In the genomic region with DNA sequence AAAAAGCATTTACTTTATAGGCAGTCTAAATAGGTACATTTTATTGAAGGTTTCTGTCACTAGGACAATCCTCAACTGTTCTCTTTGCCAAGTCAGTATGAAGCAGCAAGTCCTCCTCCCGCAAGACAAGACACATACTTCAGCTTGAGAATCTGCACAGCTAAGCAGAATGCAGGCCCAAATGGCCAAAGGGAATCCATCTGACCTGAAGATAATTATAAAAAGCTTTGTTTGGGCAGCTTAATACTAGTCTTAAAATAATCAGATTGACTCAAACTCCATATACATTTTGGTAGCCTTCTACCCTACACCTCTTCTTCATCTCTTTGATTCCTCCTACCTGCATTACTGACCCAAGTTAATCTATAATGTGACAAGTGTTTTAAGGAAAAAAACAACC, we compare ENCODE assay signal across 16 cellular contexts. TPM values are rescaled to one million over a fixed set of nuclear protein-coding genes. Genes with fewer than 3 reads are reported as not detected.
DNase-seq lines count a peak whose midpoint lies in the region; ATAC-seq and TF ChIP-seq lines count a peak whose summit lies in the region.
"Had no signal": no experiment of that assay in that cellular context is flagged by ENCODE, and none has a peak within 500 bp of the region (broad histone marks: within the 10 kb centered on the region; RNA-seq: fewer than 3 reads in every experiment).

No MANE protein-coding gene starts in this region.

- no peaks in the 10 kb centered on the region for H4K20me1 ChIP-seq in IMR-90 (ENCODE audit: insufficient read depth, low read length)
- no peaks in the 10 kb centered on the region for H4K20me1 ChIP-seq in neural cell (ENCODE audit: insufficient read depth)
- H4K20me1 ChIP-seq in MM.1S (ENCODE audit: insufficient read depth, low read length) = no peaks in the 10 kb centered on the region

- BruUV-seq in IMR-90 (replicated peaks; lab: Mats Ljungman, UMichigan) = no TSS peak

- no peak overlapping the region for H4K8ac ChIP-seq in IMR-90 (ENCODE audit: low read depth in 2 of 2, low read length in 2 of 2)

- H3K79me2 ChIP-seq in neural cell (replicated peaks; ENCODE audit: insufficient read depth, low read length) = peaks cover 12% of the 10 kb centered on the region
- peaks cover 4% of the 10 kb centered on the region; the same call in 1 of the 2 replicates for H3K79me2 ChIP-seq in MM.1S (ENCODE audit: low read length)

- H3K27me3 ChIP-seq in CD4-positive, alpha-beta memory T cell (ENCODE audit: insufficient read depth, low read length) = no peaks in the 10 kb centered on the region
- H3K27me3 ChIP-seq in IMR-90 (ENCODE audit: control insufficient read depth, insufficient read depth, low read length) = no peaks in the 10 kb centered on the region
- H3K27me3 ChIP-seq in neural cell (ENCODE audit: insufficient read depth, low read depth, low read length) = no peaks in the 10 kb centered on the region
- H3K27me3 ChIP-seq in MM.1S (replicated peaks; ENCODE audit: insufficient read depth, low read length) = no peaks in the 10 kb centered on the region
- H3K27me3 ChIP-seq: pancreas, spleen, stomach had no signal

- H3K4me1 ChIP-seq in CD4-positive, alpha-beta memory T cell (ENCODE audit: insufficient read depth, low read length) = peaks cover 36% of the 10 kb centered on the region
- H3K4me1 ChIP-seq in IMR-90 (ENCODE audit: control insufficient read depth, insufficient read depth, low read length) (no peaks in the 10 kb centered on the region), MM.1S (ENCODE audit: low read length) (0 out of 2 replicates have a peak, but pooled peaks cover 4% of the 10 kb centered on the region)

- H3F3A ChIP-seq in neural cell (ENCODE audit: insufficient read depth, low read length, poor library complexity, severe bottlenecking) = no peaks in the 10 kb centered on the region
- H3F3A ChIP-seq in MM.1S (ENCODE audit: insufficient read depth, low read length) = no peaks in the 10 kb centered on the region

- POLR2A ChIA-PET in CD4-positive, alpha-beta memory T cell (lab: Charles Lee; ENCODE audit: partially characterized antibody) = interaction anchor here (1.7 kb wide), 1 partner anchor 9 kb away, joined by 5 read pairs; no protein-coding TSS in a partner anchor
- POLR2A ChIA-PET in IMR-90 (lab: Charles Lee; ENCODE audit: unreplicated experiment) = no interaction called here

- no peaks in the 10 kb centered on the region for H3K9me1 ChIP-seq in IMR-90 (ENCODE audit: insufficient read depth, low read length)

- no peak overlapping the region for H3K14ac ChIP-seq in IMR-90 (replicated peaks; ENCODE audit: low read depth, low read length)

- no peak overlapping the region for H2BK120ac ChIP-seq in IMR-90 (ENCODE audit: low read depth, low read length)

- H3K27ac Mint-ChIP-seq in CD4-positive, alpha-beta memory T cell = peak overlapping the region; percentile 1 to 95 (median 39)

- WGBS in IMR-90 (ENCODE audit: extremely low coverage in 2 of 2, insufficient read length in 1 of 2), 2 experiments = no CpG with 5 or more reads among the region's 1 CpG

- no peak overlapping the region for H2BK20ac ChIP-seq in IMR-90 (ENCODE audit: low read depth, low read length)

- in situ Hi-C loops in IMR-90 (cut with MboI; ENCODE audit: low sequenced_read_pairs) = no loop called here

- TF ChIP-seq POLR2A in IMR-90 (IDR thresholded peaks at IDR 0.05; ENCODE audit: low read depth, low read length) = no peak

- no peak for TF ChIP-seq CTCF in IMR-90 (conservative IDR thresholded peaks at IDR 0.05; ENCODE audit: low read depth, low read length)
- no peak for TF ChIP-seq CTCF in neural cell (IDR thresholded peaks at IDR 0.05; ENCODE audit: poor library complexity, severe bottlenecking)
- TF ChIP-seq CTCF in MM.1S (IDR thresholded peaks at IDR 0.05; ENCODE audit: low read length) = no peak

- peaks cover 0 to 2% (median 0%) of the 10 kb centered on the region in 8 donors for H3K9me3 Mint-ChIP-seq in CD4-positive, alpha-beta memory T cell

- H2AFZ ChIP-seq in IMR-90 (replicated peaks; ENCODE audit: low read length, poor library complexity) = no peak overlapping the region
- H2AFZ ChIP-seq in neural cell (ENCODE audit: low read depth, low read length) = no peak overlapping the region
- H2AFZ ChIP-seq in MM.1S (ENCODE audit: low read length) = no peak overlapping the region

- H3K4me1 Mint-ChIP-seq in CD4-positive, alpha-beta memory T cell = peaks cover 42 to 60% (median 50%) of the 10 kb centered on the region in 4 donors

- no peak overlapping the region for H2AK5ac ChIP-seq in IMR-90 (ENCODE audit: low read depth, low read length)

- no peak overlapping the region for H3K9ac ChIP-seq in IMR-90 (ENCODE audit: low read depth, low read length)
- H3K9ac ChIP-seq in neural cell (ENCODE audit: low read length) = no peak overlapping the region
- H3K9ac ChIP-seq in MM.1S (ENCODE audit: low read length) = no peak overlapping the region

- no peak overlapping the region for H3K56ac ChIP-seq in IMR-90 (ENCODE audit: extremely low read depth, insufficient read depth, low read length)

- no peak overlapping the region for H3K27ac ChIP-seq in CD4-positive, alpha-beta memory T cell (ENCODE audit: low read depth, low read length)
- H3K27ac ChIP-seq in IMR-90 (ENCODE audit: insufficient read depth, low read length) (no peak overlapping the region), caudate nucleus (ENCODE audit: low read depth, low read length) (peak overlapping the region; percentile 36), neural cell (ENCODE audit: low read length) (no peak overlapping the region), MM.1S (ENCODE audit: low read length) (no peak overlapping the region)
- H3K27ac ChIP-seq: C4-2B, epithelial cell of prostate, pancreas, stomach had no signal

- dilution Hi-C loops in IMR-90 (cut with HindIII; ENCODE audit: low sequenced_read_pairs, unreplicated experiment) = no loop called here

- no peaks in the 10 kb centered on the region for H3K9me3 ChIP-seq in CD4-positive, alpha-beta memory T cell (ENCODE audit: control insufficient read depth in 1 of 2, low read length in 2 of 2)
- H3K9me3 ChIP-seq in IMR-90 (ENCODE audit: control insufficient read depth, insufficient read depth, low read length) = no peaks in the 10 kb centered on the region
- H3K9me3 ChIP-seq in neural cell (ENCODE audit: low read length) = no peaks in the 10 kb centered on the region
- H3K9me3 ChIP-seq in MM.1S (replicated peaks; ENCODE audit: insufficient read depth, low read length) = no peaks in the 10 kb centered on the region
- H3K9me3 ChIP-seq: pancreas, spleen, stomach had no signal

- TF ChIP-seq RAD21 in IMR-90 (IDR thresholded peaks at IDR 0.05; ENCODE audit: low read length) = no peak
- TF ChIP-seq RAD21 in neural cell (conservative IDR thresholded peaks at IDR 0.05) = no peak

- H3K23ac ChIP-seq in IMR-90 (ENCODE audit: low read depth, low read length) = no peak overlapping the region

- no peaks in the 10 kb centered on the region for H3K27me3 Mint-ChIP-seq in CD4-positive, alpha-beta memory T cell

- no peak overlapping the region for H3K4ac ChIP-seq in IMR-90 (ENCODE audit: low read depth, low read length)

- peak overlapping the region; percentile 11 to 76 (median 35) for H3K4me3 Mint-ChIP-seq in CD4-positive, alpha-beta memory T cell

- ATAC-seq in IMR-90 (ENCODE audit: low read depth) (no peak), GM18861 (IDR thresholded peaks at IDR 0.05; ENCODE audit: unreplicated experiment) (no peak)
- ATAC-seq: HCT116, pancreas had no signal

- no peak for DNase-seq in CD4-positive, alpha-beta memory T cell
- no peak for DNase-seq in IMR-90
- DNase-seq in caudate nucleus (lab: John Stamatoyannopoulos, UW) = peak in 1 of 61 donors; percentile 4
- DNase-seq in HuH-7 (ENCODE audit: low spot score) = no peak
- DNase-seq in MM.1S = no peak
- DNase-seq: activated CD8-positive, alpha-beta memory T cell treated with anti-CD3 and anti-CD28 coated beads, Interleukin-2, amount 50 U/mL, for 48 hours; amniotic stem cell; NCI-H1417 treated with DMSO at 0.1 percent for 48 hours; pancreas; spleen; stomach had no signal

- CTCF ChIA-PET in CD4-positive, alpha-beta memory T cell (lab: Charles Lee; ENCODE audit: partially characterized antibody) = interaction anchor here (1.3 kb wide), 1 partner anchor 28 kb away, joined by 3 read pairs; no protein-coding TSS in a partner anchor
- CTCF ChIA-PET in IMR-90 (lab: Yijun Ruan, JAX) = no interaction called here

- no peak overlapping the region for H3K4me2 ChIP-seq in IMR-90 (ENCODE audit: low read depth, low read length)
- no peak overlapping the region for H3K4me2 ChIP-seq in neural cell (ENCODE audit: low read length)
- H3K4me2 ChIP-seq in MM.1S (ENCODE audit: low read depth, low read length) = no peak overlapping the region

- H3K4me3 ChIP-seq in CD4-positive, alpha-beta memory T cell (ENCODE audit: low read length in 2 of 2) = no peak overlapping the region
- no peak overlapping the region for H3K4me3 ChIP-seq in IMR-90 (ENCODE audit: insufficient read depth, low read depth, low read length)
- H3K4me3 ChIP-seq in neural cell (ENCODE audit: low read length) = peak overlapping the region; percentile 80
- H3K4me3 ChIP-seq in MM.1S (ENCODE audit: low read length) = no peak overlapping the region

- no peak overlapping the region for H2AK9ac ChIP-seq in IMR-90 (replicated peaks; ENCODE audit: low read depth, low read length, poor library complexity)

- H3K36me3 ChIP-seq in CD4-positive, alpha-beta memory T cell (ENCODE audit: insufficient read depth, low read length) = peaks cover 19% of the 10 kb centered on the region
- peaks cover 3% of the 10 kb centered on the region for H3K36me3 ChIP-seq in IMR-90 (ENCODE audit: control insufficient read depth, insufficient read depth, low read length)
- peaks cover 13% of the 10 kb centered on the region for H3K36me3 ChIP-seq in neural cell (ENCODE audit: insufficient read depth, low read length)
- no peaks in the 10 kb centered on the region for H3K36me3 ChIP-seq in MM.1S (replicated peaks; ENCODE audit: insufficient read depth, low read length)

- H2BK5ac ChIP-seq in IMR-90 (ENCODE audit: low read depth, low read length, poor library complexity, severe bottlenecking) = no peak overlapping the region

- H4K91ac ChIP-seq in IMR-90 (ENCODE audit: insufficient read depth, low read depth, low read length) = no peak overlapping the region

- peaks cover 4 to 14% of the 10 kb centered on the region in 2 experiments for H3K79me1 ChIP-seq in IMR-90 (ENCODE audit: low read depth in 1 of 2, low read length in 2 of 2)

- H3K18ac ChIP-seq in IMR-90 (ENCODE audit: low read depth, low read length) = no peak overlapping the region

- intact Hi-C loops in CD4-positive, alpha-beta memory T cell (cut with micrococcal nuclease) = loop anchor here (1.0 kb wide), 1 partner anchor 33 kb away; no protein-coding TSS in a partner anchor
- intact Hi-C loops in IMR-90 (cut with micrococcal nuclease) = no loop called here

- H2BK15ac ChIP-seq in IMR-90 (ENCODE audit: low read depth, low read length) = no peak overlapping the region

- H4K5ac ChIP-seq in IMR-90 (ENCODE audit: low read depth, low read length) = no peak overlapping the region

- TF ChIP-seq EP300 in neural cell (conservative IDR thresholded peaks at IDR 0.05; ENCODE audit: poor library complexity, severe bottlenecking) = no peak

- peaks cover 28 to 42% of the 10 kb centered on the region in 2 donors for H3K36me3 Mint-ChIP-seq in CD4-positive, alpha-beta memory T cell

- no peaks in the 10 kb centered on the region for H3K9me2 ChIP-seq in neural cell (ENCODE audit: insufficient read depth, low read length)
- no peaks in the 10 kb centered on the region for H3K9me2 ChIP-seq in MM.1S (replicated peaks; ENCODE audit: insufficient read depth, low read length)

RNA-seq across cellular contexts. Expression of a gene that starts 1.8 kb away (rescaled TPM):
- 10 to 100 TPM; 30.2 to 32.8 TPM for total RNA-seq in CD4-positive, alpha-beta memory T cell
- 10 to 100 TPM; 25.0 to 28.5 TPM for polyA plus RNA-seq in CD4-positive, alpha-beta memory T cell
- 46.4 and 53.8 TPM in 2 replicates for total RNA-seq in IMR-90 (2012; rRNA removed)
- polyA plus RNA-seq in IMR-90 (2012; rRNA removed) = 24.6 and 29.7 TPM in 2 replicates
- polyA plus RNA-seq in IMR-90 (2012; cell fraction: cytosol; rRNA removed) = 13.5 and 24.5 TPM in 2 replicates
- polyA plus RNA-seq in IMR-90 (2012; cell fraction: nucleus; rRNA removed; ENCODE audit: low replicate concordance) = 9.6 and 43.0 TPM in 2 replicates
- 74.0 and 76.7 TPM in 2 replicates for polyA plus RNA-seq in neural cell
- 69.9 and 83.3 TPM in 2 replicates for polyA minus RNA-seq in neural cell
